In genomic region chrX:68629936-68630335, GRCh38 we compare ENCODE assay signal across 1 cellular context. TPM values are rescaled to one million over a fixed set of nuclear protein-coding genes. Genes with fewer than 3 reads are reported as not detected.
"Had no signal": no experiment of that assay in that cellular context is flagged by ENCODE, and none has a peak within 500 bp of the region (broad histone marks: within the 10 kb centered on the region; RNA-seq: fewer than 3 reads in every experiment).

No MANE protein-coding gene starts in this region.

RNA-seq across cellular contexts. Expression of gene STARD8, which starts 17.5 kb away (rescaled TPM):
- polyA plus RNA-seq: naive thymus-derived CD8-positive, alpha-beta T cell had no signal
